In genomic region chr9:33167084-33167948, GRCh38 we compare ENCODE assay signal across 8 cellular contexts. TPM values are rescaled to one million over a fixed set of nuclear protein-coding genes. Genes with fewer than 3 reads are reported as not detected.
DNase-seq lines count a peak whose midpoint lies in the region; ATAC-seq, FAIRE-seq and TF ChIP-seq lines count a peak whose summit lies in the region.

TSS of gene B4GALT1 (minus strand) at chr9:33167336. CDS start at chr9:33167169, 167 bp downstream.

- H3K27me3 ChIP-seq in mammary epithelial cell (ENCODE audit: insufficient read depth, low read length) = no peaks in the 10 kb centered on the region
- H3K27me3 ChIP-seq in small intestine (ENCODE audit: control insufficient read depth in 2 of 2, insufficient read depth in 2 of 2, low read length in 2 of 2) = no peaks in the 10 kb centered on the region

- in situ Hi-C loops in mammary epithelial cell (cut with MboI; ENCODE audit: low sequenced_read_pairs in 2 of 2) = loop anchor here in 1 of 2 donors (5.0 kb wide), 1 partner anchor 85 kb away; no protein-coding TSS in a partner anchor

- peak; percentile 33 for ATAC-seq in GM18870 (IDR thresholded peaks at IDR 0.05; ENCODE audit: unreplicated experiment)
- ATAC-seq in HG03108 (IDR thresholded peaks at IDR 0.05; ENCODE audit: unreplicated experiment) = peak; percentile 50

- peak within 1 kb of the TSS; percentile 98 for H3K9ac ChIP-seq in mammary epithelial cell (ENCODE audit: insufficient read depth, low read length)

- peaks cover 47% of the 10 kb centered on the region for H3K79me2 ChIP-seq in mammary epithelial cell (ENCODE audit: insufficient read depth, low read length)

- peak within 1 kb of the TSS; percentile 93 for H3K4me2 ChIP-seq in mammary epithelial cell (ENCODE audit: insufficient read depth, low read depth, low read length)

- BruUV-seq in mammary epithelial cell (replicated peaks; lab: Mats Ljungman, UMichigan) = TSS peak; percentile 12

- POLR2A ChIA-PET in AG04449 (lab: Yijun Ruan, JAX) = interaction anchor here (0.6 to 1.6 kb wide), 10 partner anchors 10 to 59 kb away, joined by 3 to 12 read pairs (median 4); no protein-coding TSS in a partner anchor

- intact Hi-C loops in mammary epithelial cell (cut with micrococcal nuclease) = loop anchor here (1.0 to 5.0 kb wide), 3 partner anchors 13 to 97 kb away; partner anchors contain the start of gene BAG1

- peak within 1 kb of the TSS; percentile 96 for H3K27ac ChIP-seq in mammary epithelial cell (ENCODE audit: insufficient read depth, low read depth, low read length)
- H3K27ac ChIP-seq in small intestine (ENCODE audit: low read depth in 1 of 2, low read length in 1 of 2) = peak within 1 kb of the TSS; percentile 92 to 93

- CTCF ChIA-PET in AG04449 (lab: Yijun Ruan, JAX) = interaction anchor here (1.0 to 1.4 kb wide), 3 partner anchors 27 to 86 kb away, joined by 3 to 5 read pairs (median 3); no protein-coding TSS in a partner anchor
- CTCF ChIA-PET in mammary epithelial cell (lab: Charles Lee; ENCODE audit: low non-redundant PET) = no interaction called here

- H2AFZ ChIP-seq in mammary epithelial cell (ENCODE audit: low read depth, low read length) = peak within 1 kb of the TSS; percentile 89

- H3K36me3 ChIP-seq in mammary epithelial cell (ENCODE audit: insufficient read depth, low read length) (no peaks in the 10 kb centered on the region), small intestine (ENCODE audit: control insufficient read depth in 2 of 2, insufficient read depth in 2 of 2, low read length in 2 of 2) (no peaks in the 10 kb centered on the region)

- H3K4me1 ChIP-seq in mammary epithelial cell (ENCODE audit: insufficient read depth, low read length) (peaks cover 49% of the 10 kb centered on the region), small intestine (ENCODE audit: control insufficient read depth in 2 of 2, insufficient read depth in 1 of 2, low read depth in 1 of 2, low read length in 1 of 2) (peaks cover 13 to 29% of the 10 kb centered on the region in 2 donors)

- no peak for FAIRE-seq in small intestine (lab: Jason Lieb, UNC)

- H3K9me3 ChIP-seq in mammary epithelial cell (replicated peaks; ENCODE audit: insufficient read depth, low read length) = no peaks in the 10 kb centered on the region
- H3K9me3 ChIP-seq in small intestine (ENCODE audit: control insufficient read depth, low read depth) = no peaks in the 10 kb centered on the region

- H3K4me3 ChIP-seq in AG04449 (ENCODE audit: low read depth, low read length) (peak within 1 kb of the TSS; percentile 92), WI38 (ENCODE audit: low read depth, low read length) (peak within 1 kb of the TSS; percentile 80), mammary epithelial cell (replicated peaks in 1 of 3; ENCODE audit: insufficient read depth in 1 of 3, low read depth in 2 of 3, low read length in 3 of 3) (peak within 1 kb of the TSS; percentile 73 to 86 (median 81)), small intestine (ENCODE audit: low read depth in 1 of 2, low read length in 2 of 2) (peak within 1 kb of the TSS; percentile 90 to 91)

- WGBS in mammary epithelial cell (ENCODE audit: low coverage, missing lambda C conversion rate) = 0% methylated on average over 2 of the region's 101 CpGs
- WGBS in small intestine, 3 donors = 1 to 2% (median 2%) methylated on average over 56 to 101 of the region's 101 CpGs

- TF ChIP-seq CTCF in AG04449 (IDR thresholded peaks at IDR 0.05; ENCODE audit: insufficient read depth, low read length, missing control alignments) (no peak), WI38 (IDR thresholded peaks at IDR 0.05; ENCODE audit: low read depth, low read length) (no peak), mammary epithelial cell (conservative IDR thresholded peaks at IDR 0.05 in 1 of 2, IDR thresholded peaks at IDR 0.05 in 1 of 2; ENCODE audit: extremely low read depth in 1 of 2, insufficient read depth in 1 of 2, low read depth in 1 of 2, low read length in 2 of 2) (peak in 1 of 2 donors; percentile 13)

- dilution Hi-C loops in mammary epithelial cell (cut with HindIII; ENCODE audit: low sequenced_read_pairs) = no loop called here

- DNase-seq in AG04449 (ENCODE audit: low read depth, low spot score) (no peak), NCI-H2227 treated with DMSO at 0.1 percent for 48 hours (lab: John Stamatoyannopoulos, UW) (peak; percentile 66), mammary epithelial cell (peak; percentile 95), iPS-NIHi11 (ENCODE audit: low spot score) (peak; percentile 96), small intestine (peak; percentile 90)

- no peaks in the 10 kb centered on the region for H4K20me1 ChIP-seq in mammary epithelial cell (ENCODE audit: insufficient read depth, low read length)

RNA-seq across cellular contexts. Expression of gene B4GALT1, which starts in this region (rescaled TPM):
- 100 to 1,000 TPM in 1 of 2 donors, 10 to 100 TPM in 1; 82.2 to 135 TPM for total RNA-seq in mammary epithelial cell
- polyA plus RNA-seq in mammary epithelial cell = 69.9 TPM
- polyA minus RNA-seq in mammary epithelial cell = 212 TPM
- 10 to 100 TPM; 11.9 to 49.6 (median 14.9) TPM for polyA plus RNA-seq in small intestine
